In the genomic region with DNA sequence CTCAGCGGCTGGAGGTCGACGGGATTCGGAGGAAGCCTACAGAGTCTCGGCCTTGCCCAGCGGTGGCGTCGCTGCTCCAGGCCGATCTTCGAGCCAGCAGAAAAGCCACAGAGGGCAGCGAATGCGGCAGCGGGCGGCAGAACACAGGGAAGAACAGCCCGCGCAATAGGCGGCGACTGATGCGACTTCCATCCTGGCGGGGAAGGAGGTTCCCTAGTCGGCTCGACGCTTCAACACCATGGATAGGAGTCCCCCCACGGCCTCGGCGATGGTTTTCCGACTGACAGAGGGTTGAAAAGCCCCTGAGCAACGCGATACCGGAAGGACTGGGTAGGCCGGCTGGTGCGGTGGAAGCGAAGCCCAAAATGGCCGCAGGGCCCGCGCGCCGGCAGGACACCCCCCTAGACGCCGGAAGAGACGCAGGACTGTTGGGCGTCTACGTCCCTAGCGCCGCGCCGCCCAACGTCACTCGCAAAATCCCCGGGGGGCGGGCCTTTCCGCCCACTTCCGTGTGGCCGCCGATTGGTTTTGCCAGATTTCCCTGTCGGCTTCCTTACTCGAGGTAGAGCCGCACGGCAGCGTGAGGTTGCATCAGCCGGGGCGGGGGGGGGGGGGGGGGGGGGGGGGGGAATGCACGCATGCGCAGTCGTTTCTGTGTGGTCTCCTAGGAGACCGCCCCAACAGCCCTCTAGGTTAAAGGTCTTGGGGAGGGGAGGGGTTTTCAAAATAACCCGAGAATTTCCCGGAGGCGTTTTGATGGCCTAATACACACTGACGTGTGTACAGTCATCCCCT, we compare ENCODE assay signal across 8 cellular contexts. TPM values are rescaled to one million over a fixed set of nuclear protein-coding genes. Genes with fewer than 3 reads are reported as not detected.
DNase-seq lines count a peak whose midpoint lies in the region; TF ChIP-seq lines count a peak whose summit lies in the region.

A gene (minus strand): TSS at position 367 of the 795 bp plus-strand sequence. CDS start 406 bp downstream, outside the sequence.

- CTCF ChIA-PET in HEK293 (lab: Yijun Ruan, JAX) = interaction anchor here (0.6 to 5.5 kb wide), 5 partner anchors 13 to 745 kb away, joined by 3 to 64 read pairs (median 4); no protein-coding TSS in a partner anchor

- H2BK15ac ChIP-seq in neuronal stem cell (ENCODE audit: low read length) = peak within 1 kb of the TSS; percentile 2

- peak within 1 kb of the TSS; percentile 69 for H3K23ac ChIP-seq in neuronal stem cell (ENCODE audit: low read depth, low read length, poor library complexity)

- peak within 1 kb of the TSS; percentile 91 for H3K18ac ChIP-seq in neuronal stem cell (ENCODE audit: low read length)

- peak within 1 kb of the TSS; percentile 97 for H3K9ac ChIP-seq in neuronal stem cell (ENCODE audit: low read depth, low read length, poor library complexity)

- no peak within 1 kb of the TSS for H3K4ac ChIP-seq in neuronal stem cell (ENCODE audit: low read length)

- peak within 1 kb of the TSS; percentile 1 for H2AK5ac ChIP-seq in neuronal stem cell (ENCODE audit: low read depth, low read length)

- TF ChIP-seq CTCF in HEK293 (tag by site-specific recombination; IDR thresholded peaks at IDR 0.05) (no peak), subcutaneous adipose tissue (IDR thresholded peaks at IDR 0.05; ENCODE audit: low read depth) (no peak)

- H2AFZ ChIP-seq in neuronal stem cell (ENCODE audit: low read length) = peak within 1 kb of the TSS; percentile 89

- no peak within 1 kb of the TSS for H3K14ac ChIP-seq in neuronal stem cell (ENCODE audit: low read length)

- no peaks in the 10 kb centered on the region for H3K79me1 ChIP-seq in neuronal stem cell (ENCODE audit: low read depth, low read length)

- H3K9me3 ChIP-seq in HEK293 (ENCODE audit: control insufficient read depth, insufficient read depth, low read depth, low read length) (no peaks in the 10 kb centered on the region), neuronal stem cell (replicated peaks in 1 of 2; ENCODE audit: control insufficient read depth in 2 of 2, insufficient read depth in 1 of 2, low read depth in 1 of 2, low read length in 2 of 2) (no peaks in the 10 kb centered on the region)

- H3K4me3 ChIP-seq in HEK293 (ENCODE audit: low read depth, low read length) (peak within 1 kb of the TSS; percentile 62), neuronal stem cell (ENCODE audit: low read length in 2 of 2) (peak within 1 kb of the TSS; percentile 91 to 98)

- H2BK12ac ChIP-seq in neuronal stem cell (ENCODE audit: low read length) = no peak within 1 kb of the TSS

- H3K27me3 ChIP-seq in neuronal stem cell (ENCODE audit: control insufficient read depth in 3 of 3, insufficient read depth in 3 of 3, low read depth in 1 of 3, low read length in 3 of 3) = no peaks in the 10 kb centered on the region

- H3K36me3 ChIP-seq in HEK293 (ENCODE audit: control insufficient read depth in 2 of 2, insufficient read depth in 1 of 2, low read length in 2 of 2) (peaks cover 0 to 33% of the 10 kb centered on the region in 2 experiments), neuronal stem cell (replicated peaks in 1 of 2; ENCODE audit: control insufficient read depth in 2 of 2, insufficient read depth in 2 of 2, low read length in 2 of 2) (peaks cover 0 to 39% of the 10 kb centered on the region in 2 donors)

- H3K4me1 ChIP-seq in HEK293 (ENCODE audit: control insufficient read depth, insufficient read depth, low read length) = no peaks in the 10 kb centered on the region; the same call in 1 of the 2 replicates
- H3K4me1 ChIP-seq in neuronal stem cell (ENCODE audit: control insufficient read depth in 2 of 2, insufficient read depth in 1 of 2, low read depth in 1 of 2, low read length in 2 of 2) = no peaks in the 10 kb centered on the region

- H3K4me2 ChIP-seq in neuronal stem cell (ENCODE audit: insufficient read depth, low read length, poor library complexity, severe bottlenecking) = peak within 1 kb of the TSS; percentile 78

- DNase-seq in GDM1 (lab: John Stamatoyannopoulos, UW) (peak; percentile 97), MV-4-11 (lab: John Stamatoyannopoulos, UW) (peak; percentile 97), SK-MEL-5 (ENCODE audit: low read depth, low spot score) (peak; percentile 98), foreskin melanocyte (peak; percentile 98), neuronal stem cell (ENCODE audit: low spot score) (peak; percentile 97)
- peak; percentile 98 for DNase-seq in activated naive CD4-positive, alpha-beta T cell treated with Interleukin-2 at 50 U/mL for 16 hours

- H3K27ac ChIP-seq in HEK293 (ENCODE audit: extremely low read depth, low read depth, low read length) (peak within 1 kb of the TSS; percentile 90), neuronal stem cell (replicated peaks; ENCODE audit: low read length) (peak within 1 kb of the TSS; percentile 79)

- in situ Hi-C loops in SK-MEL-5 (cut with HindIII; ENCODE audit: low pct_unique_long_range_greater_than_20kb, low sequenced_read_pairs) = no loop called here

- H4K91ac ChIP-seq in neuronal stem cell (ENCODE audit: low read depth, low read length, poor library complexity) = no peak within 1 kb of the TSS

- POLR2A ChIA-PET in HEK293 (lab: Yijun Ruan, JAX) = interaction anchor here (0.6 to 1.5 kb wide), 3 partner anchors 10 to 28 kb away, joined by 3 to 4 read pairs (median 3); no protein-coding TSS in a partner anchor

- no CpG with 5 or more reads among the region's 70 CpGs for WGBS in neuronal stem cell (ENCODE audit: extremely low coverage in 2 of 2, insufficient read length in 2 of 2, insufficient replicate concordance in 1 of 2), 2 donors

- no peak within 1 kb of the TSS for H2BK120ac ChIP-seq in neuronal stem cell (ENCODE audit: low read depth, low read length)

- H2BK5ac ChIP-seq in neuronal stem cell (ENCODE audit: low read length) = peak within 1 kb of the TSS; percentile 25

- no peak within 1 kb of the TSS for H4K8ac ChIP-seq in neuronal stem cell (ENCODE audit: low read depth, low read length)

TF ChIP-seq in HEK293, 187 proteins besides CTCF, POLR2A, EP300 and RAD21 (continues in another document):
- TF ChIP-seq ZNF157 (tag by site-specific recombination; IDR thresholded peaks at IDR 0.05) (no peak), ZNF10 (tag by site-specific recombination; IDR thresholded peaks at IDR 0.05) (no peak), ZNF561 (tag by site-specific recombination; IDR thresholded peaks at IDR 0.05; ENCODE audit: borderline replicate concordance) (peak; percentile 57; the same call in 1 of the 2 replicates), ZNF624 (tag by site-specific recombination; IDR thresholded peaks at IDR 0.05) (no peak), ZNF335 (tag by site-specific recombination; conservative IDR thresholded peaks at IDR 0.05) (peak; percentile 78), TRIM28 (IDR thresholded peaks at IDR 0.05; ENCODE audit: borderline replicate concordance, low read length) (peak; percentile 20; the same call in 1 of the 2 replicates), ZNF175 (tag by site-specific recombination; IDR thresholded peaks at IDR 0.05) (no peak), ZNF114 (tag by site-specific recombination; IDR thresholded peaks at IDR 0.05) (no peak), REPIN1 (tag by site-specific recombination; IDR thresholded peaks at IDR 0.05; ENCODE audit: low read depth) (peak; percentile 83), FEZF1 (tag by site-specific recombination; IDR thresholded peaks at IDR 0.05) (0 out of 2 replicates have a peak, but pooled peaks have one; percentile 5), EGR2 (tag by site-specific recombination; IDR thresholded peaks at IDR 0.05; ENCODE audit: low read depth) (peak; percentile 36; the same call in 1 of the 2 replicates), ZNF292 (tag by site-specific recombination; IDR thresholded peaks at IDR 0.05; ENCODE audit: borderline replicate concordance, low read depth) (no peak), HOXA7 (CRISPR knock-in tag; IDR thresholded peaks at IDR 0.05; ENCODE audit: borderline replicate concordance) (no peak), HOXC10 (CRISPR knock-in tag; IDR thresholded peaks at IDR 0.05) (no peak), ZNF140 (tag by site-specific recombination; IDR thresholded peaks at IDR 0.05) (no peak), ZNF350 (tag by site-specific recombination; IDR thresholded peaks at IDR 0.05) (no peak), GLIS2 (tag by site-specific recombination; IDR thresholded peaks at IDR 0.05) (peak; percentile 88)
- TF ChIP-seq, protein P1, sequence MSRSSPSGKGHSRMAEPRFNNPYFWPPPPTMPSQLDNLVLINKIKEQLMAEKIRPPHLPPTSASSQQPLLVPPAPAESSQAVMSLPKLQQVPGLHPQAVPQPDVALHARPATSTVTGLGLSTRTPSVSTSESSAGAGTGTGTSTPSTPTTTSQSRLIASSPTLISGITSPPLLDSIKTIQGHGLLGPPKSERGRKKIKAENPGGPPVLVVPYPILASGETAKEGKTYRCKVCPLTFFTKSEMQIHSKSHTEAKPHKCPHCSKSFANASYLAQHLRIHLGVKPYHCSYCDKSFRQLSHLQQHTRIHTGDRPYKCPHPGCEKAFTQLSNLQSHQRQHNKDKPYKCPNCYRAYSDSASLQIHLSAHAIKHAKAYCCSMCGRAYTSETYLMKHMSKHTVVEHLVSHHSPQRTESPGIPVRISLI (tag by site-specific recombination; IDR thresholded peaks at IDR 0.05) = no peak
- TF ChIP-seq, protein P2, sequence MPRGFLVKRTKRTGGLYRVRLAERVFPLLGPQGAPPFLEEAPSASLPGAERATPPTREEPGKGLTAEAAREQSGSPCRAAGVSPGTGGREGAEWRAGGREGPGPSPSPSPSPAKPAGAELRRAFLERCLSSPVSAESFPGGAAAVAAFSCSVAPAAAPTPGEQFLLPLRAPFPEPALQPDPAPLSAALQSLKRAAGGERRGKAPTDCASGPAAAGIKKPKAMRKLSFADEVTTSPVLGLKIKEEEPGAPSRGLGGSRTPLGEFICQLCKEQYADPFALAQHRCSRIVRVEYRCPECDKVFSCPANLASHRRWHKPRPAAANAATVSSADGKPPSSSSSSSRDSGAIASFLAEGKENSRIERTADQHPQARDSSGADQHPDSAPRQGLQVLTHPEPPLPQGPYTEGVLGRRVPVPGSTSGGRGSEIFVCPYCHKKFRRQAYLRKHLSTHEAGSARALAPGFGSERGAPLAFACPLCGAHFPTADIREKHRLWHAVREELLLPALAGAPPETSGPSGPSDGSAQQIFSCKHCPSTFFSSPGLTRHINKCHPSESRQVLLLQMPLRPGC (tag by site-specific recombination; IDR thresholded peaks at IDR 0.05) = peak; percentile 25; the same call in 1 of the 2 replicates

RNA-seq across cellular contexts. Expression of the gene that starts here (rescaled TPM):
- total RNA-seq in SK-MEL-5 (2014; rRNA removed; shearing (Covaris generic)) = 24.8 and 25.1 TPM in 2 replicates
- 39.0 and 48.6 TPM in 2 replicates for polyA plus RNA-seq in SK-MEL-5 (2015; cell fraction: cytosol; rRNA removed)
- 40.4 and 45.1 TPM in 2 replicates for polyA plus RNA-seq in SK-MEL-5 (2015; cell fraction: nucleus; rRNA removed)
- polyA plus RNA-seq in neuronal stem cell (2013, experiment 1 of 2) = 18.4 TPM
- 19.2 TPM for polyA plus RNA-seq in neuronal stem cell (2013, experiment 2 of 2)
- total RNA-seq in subcutaneous adipose tissue = 10 to 100 TPM; 41.4 to 94.9 (median 53.2) TPM

Comparison
In these comparisons a context has a peak if more than half of its experiments do, and no peak if none do; other contexts are left out.
1. Peak in every context shown above with its lines: DNase-seq, H3K4me3 ChIP-seq and H3K27ac ChIP-seq.